ENCODE assay signal across 1 cellular context in genomic region chr19:1039646-1040475, GRCh38.
TF ChIP-seq lines count a peak whose summit lies in the region.

Gene ABCA7, plus strand, starts transcription at chr19:1040107. Its CDS starts 1,255 bp downstream, at chr19:1041362.

TF ChIP-seq in K562, 482 proteins besides CTCF, POLR2A, EP300 and RAD21 (continued from another document):
- TF ChIP-seq, protein P1, sequence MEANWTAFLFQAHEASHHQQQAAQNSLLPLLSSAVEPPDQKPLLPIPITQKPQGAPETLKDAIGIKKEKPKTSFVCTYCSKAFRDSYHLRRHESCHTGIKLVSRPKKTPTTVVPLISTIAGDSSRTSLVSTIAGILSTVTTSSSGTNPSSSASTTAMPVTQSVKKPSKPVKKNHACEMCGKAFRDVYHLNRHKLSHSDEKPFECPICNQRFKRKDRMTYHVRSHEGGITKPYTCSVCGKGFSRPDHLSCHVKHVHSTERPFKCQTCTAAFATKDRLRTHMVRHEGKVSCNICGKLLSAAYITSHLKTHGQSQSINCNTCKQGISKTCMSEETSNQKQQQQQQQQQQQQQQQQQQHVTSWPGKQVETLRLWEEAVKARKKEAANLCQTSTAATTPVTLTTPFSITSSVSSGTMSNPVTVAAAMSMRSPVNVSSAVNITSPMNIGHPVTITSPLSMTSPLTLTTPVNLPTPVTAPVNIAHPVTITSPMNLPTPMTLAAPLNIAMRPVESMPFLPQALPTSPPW (CRISPR knock-in tag; IDR thresholded peaks at IDR 0.05), result peak; percentile 22; the same call in 1 of the 2 replicates
- TF ChIP-seq KAT8 (IDR thresholded peaks at IDR 0.05; ENCODE audit: low read depth) (no peak), TSC22D4 (tag; IDR thresholded peaks at IDR 0.05) (no peak), ZNF121 (CRISPR knock-in tag; conservative IDR thresholded peaks at IDR 0.05) (no peak), PTRF (tag; IDR thresholded peaks at IDR 0.05) (no peak), SIN3A (IDR thresholded peaks at IDR 0.05; ENCODE audit: borderline replicate concordance in 2 of 2, control insufficient read depth in 1 of 2, low read depth in 2 of 2, low read length in 2 of 2) (peak; percentile 12 to 32; a peak in 1 of 4 replicates), BHLHE40 (IDR thresholded peaks at IDR 0.05; ENCODE audit: low read length) (no peak; the same call in none of the 2 replicates), MXI1 (IDR thresholded peaks at IDR 0.05; ENCODE audit: low read depth, low read length) (0 out of 2 replicates have a peak, but pooled peaks have one; percentile 18), SMARCE1 (IDR thresholded peaks at IDR 0.05) (no peak), CHD2 (IDR thresholded peaks at IDR 0.05; ENCODE audit: low read depth, low read length) (peak; percentile 85), BRD4 (IDR thresholded peaks at IDR 0.05) (no peak), ERF (CRISPR knock-in tag; IDR thresholded peaks at IDR 0.05) (no peak), MAFF (IDR thresholded peaks at IDR 0.05; ENCODE audit: low read length) (no peak), STAT6 (CRISPR knock-in tag; IDR thresholded peaks at IDR 0.05) (no peak), MBD1 (CRISPR knock-in tag; IDR thresholded peaks at IDR 0.05) (no peak), KLF6 (CRISPR knock-in tag; IDR thresholded peaks at IDR 0.05; ENCODE audit: borderline replicate concordance) (no peak), GABPA (tag; conservative IDR thresholded peaks at IDR 0.05; ENCODE audit: low read depth) (peak; percentile 62; the same call in 1 of the 2 replicates), ZFX (CRISPR knock-in tag; IDR thresholded peaks at IDR 0.05) (peak; percentile 67), PHB (CRISPR knock-in tag; IDR thresholded peaks at IDR 0.05) (no peak), PBX2 (CRISPR knock-in tag; IDR thresholded peaks at IDR 0.05; ENCODE audit: low read depth) (peak; percentile 100), PBX2 (tag; conservative IDR thresholded peaks at IDR 0.05; ENCODE audit: low read depth) (peak; percentile 98), E2F4 (CRISPR knock-in tag; IDR thresholded peaks at IDR 0.05; ENCODE audit: low read depth) (peak; percentile 77; the same call in 1 of the 2 replicates), NEUROD1 (IDR thresholded peaks at IDR 0.05; ENCODE audit: borderline replicate concordance, low read depth, low read length, partially characterized antibody) (peak; percentile 87)
